Comparison of ENCODE assay signal across 21 cellular contexts in genomic region chr16:12998376-12999085, GRCh38.
"Had no signal": no experiment of that assay in that cellular context is flagged by ENCODE, and none has a peak within 500 bp of the region (broad histone marks: within the 10 kb centered on the region; RNA-seq: fewer than 3 reads in every experiment).

No MANE protein-coding gene starts in this region.

- DNase-seq: KBM-7, MG63, NCI-H1092, NCI-H1105 treated with DMSO at 0.1 percent for 48 hours, NCI-H1417 treated with DMSO at 0.1 percent for 48 hours, NCI-H146, NCI-H1694 treated with DMSO at 0.1 percent for 48 hours, NCI-H1930, NCI-H2081, NCI-H2107, NCI-H2171, NCI-H226, NCI-H446, NCI-H510A, NCI-H524 treated with DMSO at 0.1 percent for 48 hours, NCI-H69, NCI-H774, SHP77, SK-N-SH, SW 1271 had no signal

- ATAC-seq: Panc1 had no signal
